Comparison of ENCODE assay signal across 8 cellular contexts in the genomic region with DNA sequence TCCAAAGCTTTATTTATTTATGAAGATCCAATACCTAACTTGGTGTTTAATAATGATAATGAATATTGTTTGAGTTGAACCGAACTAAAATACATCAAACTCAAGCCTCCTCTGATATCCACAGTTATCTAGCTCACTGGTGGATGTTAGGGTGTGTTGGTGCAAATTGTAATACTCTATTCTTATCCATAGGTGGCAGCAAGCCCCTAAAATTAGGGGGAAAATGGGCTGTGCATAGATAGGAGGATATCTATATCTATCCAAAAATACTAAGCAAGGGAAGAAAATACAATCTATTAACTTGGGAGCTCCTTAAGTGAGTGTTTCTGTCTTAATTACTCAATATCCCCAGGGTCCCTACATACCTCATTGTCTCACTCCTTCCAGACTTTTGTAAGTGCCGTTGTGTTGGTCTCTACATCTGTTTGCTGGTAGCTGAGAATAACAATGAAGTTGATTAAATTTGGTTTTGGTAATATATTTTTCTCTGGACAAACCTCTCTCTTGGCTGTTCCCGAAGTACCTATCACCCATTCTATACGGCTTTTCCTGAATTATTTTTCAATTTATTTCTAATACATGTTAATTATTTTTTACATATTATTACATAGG. TPM values are rescaled to one million over a fixed set of nuclear protein-coding genes. Genes with fewer than 3 reads are reported as not detected.
DNase-seq lines count a peak whose midpoint lies in the region; ATAC-seq, FAIRE-seq and TF ChIP-seq lines count a peak whose summit lies in the region.

No MANE protein-coding gene starts in this region.

- H3K9me3 ChIP-seq in DOHH2 (ENCODE audit: control insufficient read depth, insufficient read depth, low read length) (no peaks in the 10 kb centered on the region), keratinocyte (ENCODE audit: control insufficient read depth, low read depth, low read length) (no peaks in the 10 kb centered on the region)

- H3K79me2 ChIP-seq in DOHH2 (ENCODE audit: control insufficient read depth, low read length) (no peaks in the 10 kb centered on the region), keratinocyte (ENCODE audit: control insufficient read depth, insufficient read depth, low read length) (no peaks in the 10 kb centered on the region)

- TF ChIP-seq CTCF in DOHH2 (IDR thresholded peaks at IDR 0.05; ENCODE audit: low read depth, low read length, poor library complexity, severe bottlenecking) = peak; percentile 78
- peak; percentile 74 for TF ChIP-seq CTCF in astrocyte of the cerebellum (IDR thresholded peaks at IDR 0.05; ENCODE audit: low read depth, low read length, missing control alignments)
- peak in 2 of 3 experiments; percentile 53 to 66 for TF ChIP-seq CTCF in keratinocyte (optimal IDR thresholded peaks at IDR 0.05 in 1 of 3, IDR thresholded peaks at IDR 0.05 in 1 of 3, conservative IDR thresholded peaks at IDR 0.05 in 1 of 3; ENCODE audit: extremely low read depth in 1 of 3, insufficient read depth in 2 of 3, low read length in 3 of 3)

- no peaks in the 10 kb centered on the region for H3K9me2 ChIP-seq in DOHH2 (replicated peaks; ENCODE audit: control insufficient read depth, low read length)

- H2AFZ ChIP-seq in keratinocyte (ENCODE audit: control insufficient read depth, low read length) = no peak overlapping the region

- no peak overlapping the region for H3K27ac ChIP-seq in DOHH2 (ENCODE audit: low read depth, low read length)
- no peak overlapping the region for H3K27ac ChIP-seq in keratinocyte (ENCODE audit: control insufficient read depth, insufficient read depth, low read length)

- DNase-seq in NCI-H2227 (lab: John Stamatoyannopoulos, UW; ENCODE audit: unreplicated experiment) (peak; percentile 66), astrocyte of the cerebellum (ENCODE audit: low read depth) (peak; percentile 28), keratinocyte (ENCODE audit: low read depth, low spot score) (no peak)
- no peak for DNase-seq in activated effector memory CD4-positive, alpha-beta T cell treated with Interleukin-2 at 50 U/mL for 16 hours
- DNase-seq in activated CD4-positive, alpha-beta T cell treated with anti-CD3 and anti-CD28 coated beads, Interleukin-2, amount 50 U/mL, for 48 hours = no peak

- H3K4me3 ChIP-seq in DOHH2 (ENCODE audit: low read length) (no peak overlapping the region), astrocyte of the cerebellum (ENCODE audit: low read depth, low read length) (no peak overlapping the region), keratinocyte (ENCODE audit: control insufficient read depth in 2 of 3, extremely low read depth in 1 of 3, insufficient read depth in 2 of 3, low read depth in 1 of 3, low read length in 3 of 3) (no peak overlapping the region)

- no peaks in the 10 kb centered on the region for H3K9me1 ChIP-seq in keratinocyte (ENCODE audit: control insufficient read depth, extremely low read depth, insufficient read depth, low read length)

- H4K20me1 ChIP-seq in DOHH2 (ENCODE audit: control insufficient read depth, insufficient read depth, low read depth, low read length) (no peaks in the 10 kb centered on the region), keratinocyte (ENCODE audit: control insufficient read depth, extremely low read depth, insufficient read depth, low read length) (no peaks in the 10 kb centered on the region)

- H3K4me2 ChIP-seq in DOHH2 (ENCODE audit: low read length) = no peak overlapping the region
- no peak overlapping the region for H3K4me2 ChIP-seq in keratinocyte (ENCODE audit: control insufficient read depth, extremely low read depth, insufficient read depth, low read depth, low read length)

- no peak overlapping the region for H3K9ac ChIP-seq in keratinocyte (ENCODE audit: control insufficient read depth, extremely low read depth, insufficient read depth, low read length)

- H3K4me1 ChIP-seq in DOHH2 (ENCODE audit: control insufficient read depth, low read length) (no peaks in the 10 kb centered on the region), keratinocyte (ENCODE audit: control insufficient read depth, extremely low read depth, insufficient read depth, low read length) (no peaks in the 10 kb centered on the region)

- H3K27me3 ChIP-seq in DOHH2 (ENCODE audit: control insufficient read depth, low read length) (no peaks in the 10 kb centered on the region), keratinocyte (ENCODE audit: control insufficient read depth, extremely low read depth, insufficient read depth, low read length) (no peaks in the 10 kb centered on the region)

- dilution Hi-C loops in keratinocyte (cut with MboI; ENCODE audit: extremely low pct_ligation_motif_present, low sequenced_read_pairs) = no loop called here

- ATAC-seq in GM19455 (IDR thresholded peaks at IDR 0.05; ENCODE audit: unreplicated experiment) (peak; percentile 92), HG03342 (IDR thresholded peaks at IDR 0.05; ENCODE audit: unreplicated experiment) (peak; percentile 99)

- no peak for FAIRE-seq in keratinocyte (lab: Jason Lieb, UNC)

- H3F3A ChIP-seq in DOHH2 (ENCODE audit: control insufficient read depth, insufficient read depth) = no peaks in the 10 kb centered on the region

- no peaks in the 10 kb centered on the region for H3K36me3 ChIP-seq in DOHH2 (ENCODE audit: control insufficient read depth, low read length)
- no peaks in the 10 kb centered on the region for H3K36me3 ChIP-seq in keratinocyte (ENCODE audit: control insufficient read depth in 2 of 2, extremely low read depth in 1 of 2, insufficient read depth in 2 of 2, low read length in 2 of 2)

- in situ Hi-C loops in astrocyte of the cerebellum (cut with HindIII; ENCODE audit: low sequenced_read_pairs) = no loop called here

RNA-seq across cellular contexts. Expression of gene VWDE, which starts 55.0 kb away (rescaled TPM):
- 0.01 to 0.15 TPM (median 0.01 TPM) in 3 replicates for polyA plus RNA-seq in keratinocyte
- not detected for polyA plus RNA-seq in keratinocyte (2011; ENCODE audit: low read depth)
- not detected in 2 replicates for polyA plus RNA-seq in keratinocyte (2011; cell fraction: cytosol; rRNA removed)
- polyA plus RNA-seq in keratinocyte (2011; cell fraction: nucleus; rRNA removed) = 0.03 and 0.18 TPM in 2 replicates
- not detected in 2 replicates for polyA plus RNA-seq in keratinocyte (2012; ENCODE audit: low replicate concordance)
- 0.03 to 0.06 TPM in 2 of 3 replicates, not detected in the other for polyA minus RNA-seq in keratinocyte
- polyA minus RNA-seq in keratinocyte (2011; cell fraction: cytosol; rRNA and poly(A)+ RNA removed) = not detected
- 0.23 TPM in 1 of 2 replicates, not detected in the other for polyA minus RNA-seq in keratinocyte (2011; cell fraction: nucleus; rRNA and poly(A)+ RNA removed)

Comparison
In these comparisons a context has a peak if more than half of its experiments do, and no peak if none do; other contexts are left out.
1. DNase-seq: peak in NCI-H2227 (single experiment) and astrocyte of the cerebellum (single experiment); none in keratinocyte (single experiment), activated effector memory CD4-positive, alpha-beta T cell treated with Interleukin-2 at 50 U/mL for 16 hours (single experiment) and activated CD4-positive, alpha-beta T cell treated with anti-CD3 and anti-CD28 coated beads, Interleukin-2, amount 50 U/mL, for 48 hours (0 of 2).
2. Peak in every context shown above with its lines, with median percentiles within 50 percentile points of each other: CTCF ChIP-seq.